ENCODE assay signal across 8 cellular contexts in the genomic region with DNA sequence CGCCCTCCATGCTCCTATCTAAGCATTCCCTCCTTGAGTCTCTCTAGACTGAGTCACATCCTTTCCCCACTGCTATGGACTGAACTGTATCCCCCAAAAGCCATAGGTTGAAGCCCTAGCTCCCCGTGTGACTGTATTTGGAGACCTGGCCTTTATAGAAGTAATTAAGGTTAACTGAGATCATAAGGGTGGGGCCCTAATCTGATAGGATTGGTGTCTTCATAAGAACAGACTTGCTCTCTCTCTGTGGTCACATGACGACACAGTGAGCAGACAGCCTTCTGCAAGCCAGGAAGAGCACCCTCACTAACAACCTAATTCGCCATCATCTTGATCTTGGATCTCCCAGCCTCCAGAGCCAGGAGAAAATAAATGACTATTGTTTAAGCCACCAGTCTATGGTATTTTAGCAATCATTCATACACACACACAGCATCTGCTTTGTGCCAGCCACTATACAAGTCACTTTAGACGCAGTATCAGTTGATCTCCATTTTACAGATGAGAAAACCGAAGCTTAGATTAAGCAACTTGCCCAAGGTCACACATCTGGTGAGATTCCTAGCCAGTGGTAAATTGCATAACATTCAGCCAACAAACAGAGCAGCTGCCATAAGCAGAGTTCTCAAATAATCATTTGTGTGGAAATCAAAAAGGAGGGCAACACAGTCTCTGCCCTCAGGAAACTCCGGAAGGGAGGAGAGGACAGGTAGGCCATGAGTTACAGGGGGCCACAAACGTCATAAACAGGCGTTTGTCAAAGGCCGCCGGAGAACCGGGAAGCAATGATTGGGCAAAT.
DNase-seq lines count a peak whose midpoint lies in the region; ATAC-seq, FAIRE-seq and TF ChIP-seq lines count a peak whose summit lies in the region.

No MANE protein-coding gene starts in this region.

- ATAC-seq in GM18498 (IDR thresholded peaks at IDR 0.05; ENCODE audit: unreplicated experiment) (no peak), HG02588 (IDR thresholded peaks at IDR 0.05; ENCODE audit: unreplicated experiment) (no peak)

- H3K79me2 ChIP-seq in PC-9 (ENCODE audit: low read depth) (no peaks in the 10 kb centered on the region), endothelial cell of umbilical vein (ENCODE audit: control insufficient read depth, insufficient read depth, low read length) (no peaks in the 10 kb centered on the region)

- H3K27ac ChIP-seq in PC-9 (peak overlapping the region; percentile 74; the same call in 1 of the 2 replicates), endothelial cell of umbilical vein (ENCODE audit: insufficient read depth, low read depth, low read length) (peak overlapping the region; percentile 87), sigmoid colon (peak overlapping the region in 3 of 4 donors; percentile 81 to 85 (median 82))

- H4K20me1 ChIP-seq in PC-9 (ENCODE audit: insufficient read depth), result no peaks in the 10 kb centered on the region
- no peaks in the 10 kb centered on the region for H4K20me1 ChIP-seq in endothelial cell of umbilical vein (replicated peaks; ENCODE audit: control insufficient read depth, extremely low read depth, insufficient read depth, low read length)

- no peaks in the 10 kb centered on the region for H3K36me3 ChIP-seq in PC-9 (ENCODE audit: low read depth)
- H3K36me3 ChIP-seq in endothelial cell of umbilical vein (ENCODE audit: control insufficient read depth in 2 of 2, extremely low read depth in 1 of 2, insufficient read depth in 2 of 2, low read length in 2 of 2), result no peaks in the 10 kb centered on the region
- no peaks in the 10 kb centered on the region for H3K36me3 ChIP-seq in sigmoid colon

- no peak for TF ChIP-seq CTCF in PC-9 (conservative IDR thresholded peaks at IDR 0.05)
- TF ChIP-seq CTCF in endothelial cell of umbilical vein (IDR thresholded peaks at IDR 0.05; ENCODE audit: extremely low read depth in 1 of 2, insufficient read depth in 1 of 2, low read depth in 1 of 2, low read length in 2 of 2), result no peak
- TF ChIP-seq CTCF in sigmoid colon (IDR thresholded peaks at IDR 0.05), result no peak

- intact Hi-C loops in PC-9 (cut with micrococcal nuclease; ENCODE audit: unreplicated experiment) (loop anchor here (1.0 to 5.0 kb wide), 5 partner anchors 39 to 253 kb away; no protein-coding TSS in a partner anchor), endothelial cell of umbilical vein (cut with micrococcal nuclease) (loop anchor here (1.0 to 2.0 kb wide), 3 partner anchors 29 to 281 kb away; no protein-coding TSS in a partner anchor), sigmoid colon (cut with DNase I) (loop anchor here (2.0 to 5.0 kb wide), 5 partner anchors 65 to 287 kb away; no protein-coding TSS in a partner anchor)

- no peaks in the 10 kb centered on the region for H3K27me3 ChIP-seq in PC-9 (ENCODE audit: insufficient read depth, low read depth)
- H3K27me3 ChIP-seq in endothelial cell of umbilical vein (ENCODE audit: control insufficient read depth in 2 of 2, insufficient read depth in 2 of 2, low read length in 2 of 2), result no peaks in the 10 kb centered on the region
- no peaks in the 10 kb centered on the region for H3K27me3 ChIP-seq in sigmoid colon

- no peaks in the 10 kb centered on the region for H3K9me2 ChIP-seq in PC-9 (ENCODE audit: insufficient read depth)

- no peak for TF ChIP-seq POLR2A in endothelial cell of umbilical vein (IDR thresholded peaks at IDR 0.05; ENCODE audit: low read depth, low read length)
- TF ChIP-seq POLR2A in sigmoid colon (IDR thresholded peaks at IDR 0.05), result no peak

- peaks cover 45% of the 10 kb centered on the region for H3F3A ChIP-seq in PC-9 (ENCODE audit: insufficient read depth, low read depth)

- no peak for FAIRE-seq in endothelial cell of umbilical vein (lab: Jason Lieb, UNC)

- H3K9me3 ChIP-seq in PC-9 (ENCODE audit: insufficient read depth, low read depth) (no peaks in the 10 kb centered on the region), endothelial cell of umbilical vein (replicated peaks; ENCODE audit: control insufficient read depth, insufficient read depth, low read length) (no peaks in the 10 kb centered on the region), sigmoid colon (no peaks in the 10 kb centered on the region)

- BruUV-seq in PC-9 (replicated peaks; lab: Mats Ljungman, UMichigan) (no TSS peak), endothelial cell of umbilical vein (replicated peaks; lab: Mats Ljungman, UMichigan) (no TSS peak)

- POLR2A ChIA-PET in PC-9 (lab: Charles Lee; ENCODE audit: unreplicated experiment) (interaction anchor here (0.5 to 0.7 kb wide), 3 partner anchors 40 to 87 kb away, joined by 3 to 26 read pairs (median 4); no protein-coding TSS in a partner anchor), endothelial cell of umbilical vein (lab: Charles Lee) (no interaction called here)

- H3K4me1 ChIP-seq in PC-9 (replicated peaks; ENCODE audit: insufficient read depth) (peaks cover 35% of the 10 kb centered on the region), endothelial cell of umbilical vein (ENCODE audit: control insufficient read depth, extremely low read depth, insufficient read depth, low read length) (peaks cover 15% of the 10 kb centered on the region), sigmoid colon (peaks cover 0 to 18% (median 16%) of the 10 kb centered on the region in 4 donors)

- no peaks in the 10 kb centered on the region for H3K9me1 ChIP-seq in endothelial cell of umbilical vein (replicated peaks; ENCODE audit: control insufficient read depth, extremely low read depth, insufficient read depth, low read length)

- H3K9ac ChIP-seq in endothelial cell of umbilical vein (replicated peaks; ENCODE audit: extremely low read depth, insufficient read depth, low read length), result peak overlapping the region; percentile 87

- CTCF ChIA-PET in PC-9 (lab: Charles Lee), result no interaction called here
- CTCF ChIA-PET in endothelial cell of umbilical vein (lab: Charles Lee), result interaction anchor here (1.5 to 1.9 kb wide), 2 partner anchors 16 to 26 kb away, joined by 4 to 9 read pairs; no protein-coding TSS in a partner anchor

- no peak for TF ChIP-seq EP300 in sigmoid colon (IDR thresholded peaks at IDR 0.05)

- peak; percentile 64 for DNase-seq in SIG-M5 treated with dmso at 0.1 percent for 504 hours (lab: John Stamatoyannopoulos, UW; ENCODE audit: unreplicated experiment)
- no peak for DNase-seq in SIG-M5 (lab: John Stamatoyannopoulos, UW)
- no peak for DNase-seq in PC-9
- DNase-seq in endothelial cell of umbilical vein (ENCODE audit: low read depth, low spot score), result peak; percentile 27
- no peak for DNase-seq in sigmoid colon
- DNase-seq in NCI-H1417 (lab: John Stamatoyannopoulos, UW), result no peak

- no peak overlapping the region; the same call in 1 of the 2 replicates for H3K4me3 ChIP-seq in PC-9
- no peak overlapping the region for H3K4me3 ChIP-seq in endothelial cell of umbilical vein (replicated peaks in 1 of 3; ENCODE audit: insufficient read depth in 1 of 3, low read depth in 1 of 3, low read length in 3 of 3)
- no peak overlapping the region for H3K4me3 ChIP-seq in sigmoid colon

- H2AFZ ChIP-seq in PC-9 (no peak overlapping the region), endothelial cell of umbilical vein (ENCODE audit: low read depth, low read length) (peak overlapping the region; percentile 11)

- dilution Hi-C loops in endothelial cell of umbilical vein (cut with MboI; ENCODE audit: extremely low pct_ligation_motif_present, low sequenced_read_pairs), result no loop called here

- WGBS in sigmoid colon, 2 donors, result 84 to 92% methylated on average over 12 of the region's 12 CpGs

- H3K4me2 ChIP-seq in PC-9 (peak overlapping the region; percentile 77), endothelial cell of umbilical vein (ENCODE audit: insufficient read depth, low read length) (no peak overlapping the region)

TF ChIP-seq in endothelial cell of umbilical vein, 7 proteins besides CTCF, POLR2A, EP300 and RAD21:
- TF ChIP-seq POLR2AphosphoS5 (IDR thresholded peaks at IDR 0.05; ENCODE audit: insufficient read depth, low read depth, low read length) (no peak), EZH2 (IDR thresholded peaks at IDR 0.05; ENCODE audit: borderline replicate concordance, low read depth, low read length, severe bottlenecking) (no peak), FOS (IDR thresholded peaks at IDR 0.05; ENCODE audit: borderline replicate concordance, insufficient read depth, low read length) (no peak), MYC (IDR thresholded peaks at IDR 0.05; ENCODE audit: low read depth, low read length) (no peak), JUN (IDR thresholded peaks at IDR 0.05; ENCODE audit: borderline replicate concordance, insufficient read depth, insufficient read length, low read depth) (no peak), GATA2 (IDR thresholded peaks at IDR 0.05; ENCODE audit: insufficient read depth, insufficient read length, low read depth, low read length) (no peak)
- TF ChIP-seq, protein P1, sequence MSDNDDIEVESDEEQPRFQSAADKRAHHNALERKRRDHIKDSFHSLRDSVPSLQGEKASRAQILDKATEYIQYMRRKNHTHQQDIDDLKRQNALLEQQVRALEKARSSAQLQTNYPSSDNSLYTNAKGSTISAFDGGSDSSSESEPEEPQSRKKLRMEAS (IDR thresholded peaks at IDR 0.05; ENCODE audit: insufficient read depth, insufficient read length), result no peak

Comparison
In these comparisons a context has a peak if more than half of its experiments do, and no peak if none do; other contexts are left out.
1. DNase-seq: peak in SIG-M5 treated with dmso at 0.1 percent for 504 hours (single experiment) and endothelial cell of umbilical vein (single experiment); none in SIG-M5 (single experiment), PC-9 (0 of 2), sigmoid colon (single experiment) and NCI-H1417 (0 of 3).
2. Peak in every context shown above with its lines, with median percentiles within 50 percentile points of each other: H3K27ac ChIP-seq.